Comparison of ENCODE assay signal across 1 cellular context in the genomic region with DNA sequence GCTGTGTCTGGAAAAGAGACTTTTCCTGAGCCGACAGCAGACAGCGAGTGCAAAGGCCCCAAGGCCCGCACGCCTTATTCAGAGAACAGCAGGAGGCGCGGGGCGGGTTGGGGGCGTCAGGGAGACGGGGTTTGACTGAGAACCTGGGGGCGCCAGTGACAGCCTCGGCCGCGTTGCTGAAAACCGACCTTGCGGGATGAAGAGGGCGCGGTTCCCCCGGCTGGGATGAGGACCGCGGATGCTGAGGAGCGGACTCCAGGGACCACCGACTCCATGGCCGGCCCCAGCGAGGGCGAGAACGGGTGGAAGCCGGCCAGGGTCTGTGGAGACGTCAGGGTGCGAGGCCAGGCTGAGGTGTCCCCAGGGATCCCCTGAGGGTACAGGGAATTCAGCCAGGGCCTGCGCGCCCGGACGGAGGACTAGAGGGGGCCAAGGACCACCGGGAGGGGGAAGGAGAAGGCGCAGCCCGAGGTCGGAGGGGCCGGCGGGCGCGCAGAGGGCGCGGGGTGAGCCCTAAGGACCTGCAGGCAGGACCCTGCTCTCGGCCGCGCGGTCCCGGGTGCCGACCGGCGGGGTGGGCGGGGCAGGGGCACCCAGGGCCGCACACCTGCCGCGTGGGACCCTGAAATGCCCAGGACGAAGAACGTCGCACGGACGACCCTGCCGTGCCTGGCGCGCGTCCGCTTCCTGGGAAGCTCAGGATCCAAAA.
TF ChIP-seq lines count a peak whose summit lies in the region.

No MANE protein-coding gene starts in this region.

TF ChIP-seq in GM23338, 12 proteins besides CTCF, POLR2A, EP300 and RAD21 (continued from another document):
- TF ChIP-seq, protein P1, sequence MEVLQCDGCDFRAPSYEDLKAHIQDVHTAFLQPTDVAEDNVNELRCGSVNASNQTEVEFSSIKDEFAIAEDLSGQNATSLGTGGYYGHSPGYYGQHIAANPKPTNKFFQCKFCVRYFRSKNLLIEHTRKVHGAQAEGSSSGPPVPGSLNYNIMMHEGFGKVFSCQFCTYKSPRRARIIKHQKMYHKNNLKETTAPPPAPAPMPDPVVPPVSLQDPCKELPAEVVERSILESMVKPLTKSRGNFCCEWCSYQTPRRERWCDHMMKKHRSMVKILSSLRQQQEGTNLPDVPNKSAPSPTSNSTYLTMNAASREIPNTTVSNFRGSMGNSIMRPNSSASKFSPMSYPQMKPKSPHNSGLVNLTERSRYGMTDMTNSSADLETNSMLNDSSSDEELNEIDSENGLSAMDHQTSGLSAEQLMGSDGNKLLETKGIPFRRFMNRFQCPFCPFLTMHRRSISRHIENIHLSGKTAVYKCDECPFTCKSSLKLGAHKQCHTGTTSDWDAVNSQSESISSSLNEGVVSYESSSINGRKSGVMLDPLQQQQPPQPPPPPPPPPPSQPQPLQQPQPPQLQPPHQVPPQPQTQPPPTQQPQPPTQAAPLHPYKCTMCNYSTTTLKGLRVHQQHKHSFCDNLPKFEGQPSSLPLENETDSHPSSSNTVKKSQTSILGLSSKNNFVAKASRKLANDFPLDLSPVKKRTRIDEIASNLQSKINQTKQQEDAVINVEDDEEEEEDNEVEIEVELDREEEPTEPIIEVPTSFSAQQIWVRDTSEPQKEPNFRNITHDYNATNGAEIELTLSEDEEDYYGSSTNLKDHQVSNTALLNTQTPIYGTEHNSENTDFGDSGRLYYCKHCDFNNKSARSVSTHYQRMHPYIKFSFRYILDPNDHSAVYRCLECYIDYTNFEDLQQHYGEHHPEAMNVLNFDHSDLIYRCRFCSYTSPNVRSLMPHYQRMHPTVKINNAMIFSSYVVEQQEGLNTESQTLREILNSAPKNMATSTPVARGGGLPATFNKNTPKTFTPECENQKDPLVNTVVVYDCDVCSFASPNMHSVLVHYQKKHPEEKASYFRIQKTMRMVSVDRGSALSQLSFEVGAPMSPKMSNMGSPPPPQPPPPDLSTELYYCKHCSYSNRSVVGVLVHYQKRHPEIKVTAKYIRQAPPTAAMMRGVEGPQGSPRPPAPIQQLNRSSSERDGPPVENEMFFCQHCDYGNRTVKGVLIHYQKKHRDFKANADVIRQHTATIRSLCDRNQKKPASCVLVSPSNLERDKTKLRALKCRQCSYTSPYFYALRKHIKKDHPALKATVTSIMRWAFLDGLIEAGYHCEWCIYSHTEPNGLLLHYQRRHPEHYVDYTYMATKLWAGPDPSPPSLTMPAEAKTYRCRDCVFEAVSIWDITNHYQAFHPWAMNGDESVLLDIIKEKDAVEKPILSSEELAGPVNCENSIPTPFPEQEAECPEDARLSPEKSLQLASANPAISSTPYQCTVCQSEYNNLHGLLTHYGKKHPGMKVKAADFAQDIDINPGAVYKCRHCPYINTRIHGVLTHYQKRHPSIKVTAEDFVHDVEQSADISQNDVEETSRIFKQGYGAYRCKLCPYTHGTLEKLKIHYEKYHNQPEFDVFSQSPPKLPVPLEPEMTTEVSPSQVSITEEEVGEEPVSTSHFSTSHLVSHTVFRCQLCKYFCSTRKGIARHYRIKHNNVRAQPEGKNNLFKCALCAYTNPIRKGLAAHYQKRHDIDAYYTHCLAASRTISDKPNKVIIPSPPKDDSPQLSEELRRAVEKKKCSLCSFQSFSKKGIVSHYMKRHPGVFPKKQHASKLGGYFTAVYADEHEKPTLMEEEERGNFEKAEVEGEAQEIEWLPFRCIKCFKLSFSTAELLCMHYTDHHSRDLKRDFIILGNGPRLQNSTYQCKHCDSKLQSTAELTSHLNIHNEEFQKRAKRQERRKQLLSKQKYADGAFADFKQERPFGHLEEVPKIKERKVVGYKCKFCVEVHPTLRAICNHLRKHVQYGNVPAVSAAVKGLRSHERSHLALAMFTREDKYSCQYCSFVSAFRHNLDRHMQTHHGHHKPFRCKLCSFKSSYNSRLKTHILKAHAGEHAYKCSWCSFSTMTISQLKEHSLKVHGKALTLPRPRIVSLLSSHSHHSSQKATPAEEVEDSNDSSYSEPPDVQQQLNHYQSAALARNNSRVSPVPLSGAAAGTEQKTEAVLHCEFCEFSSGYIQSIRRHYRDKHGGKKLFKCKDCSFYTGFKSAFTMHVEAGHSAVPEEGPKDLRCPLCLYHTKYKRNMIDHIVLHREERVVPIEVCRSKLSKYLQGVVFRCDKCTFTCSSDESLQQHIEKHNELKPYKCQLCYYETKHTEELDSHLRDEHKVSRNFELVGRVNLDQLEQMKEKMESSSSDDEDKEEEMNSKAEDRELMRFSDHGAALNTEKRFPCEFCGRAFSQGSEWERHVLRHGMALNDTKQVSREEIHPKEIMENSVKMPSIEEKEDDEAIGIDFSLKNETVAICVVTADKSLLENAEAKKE (CRISPR knock-in tag; IDR thresholded peaks at IDR 0.05), result no peak
- TF ChIP-seq JUNB (IDR thresholded peaks at IDR 0.05; ENCODE audit: unreplicated experiment), result no peak
TF ChIP-seq in GM23338: peak in this region for 0.
